In genomic region chr5:43893951-43894684, GRCh38 we compare ENCODE assay signal across 21 cellular contexts.
"Had no signal": no experiment of that assay in that cellular context is flagged by ENCODE, and none has a peak within 500 bp of the region (broad histone marks: within the 10 kb centered on the region; RNA-seq: fewer than 3 reads in every experiment).

No MANE protein-coding gene starts in this region.

- H3K27me3 ChIP-seq: MG63, SJCRH30 had no signal

- H3K4me1 ChIP-seq: SJCRH30 had no signal

- H3K9me3 ChIP-seq: MG63, SJCRH30 had no signal

- DNase-seq: Karpas-422, KG1, MG63, NCI-H1092, NCI-H1105 treated with DMSO at 0.1 percent for 48 hours, NCI-H1436, NCI-H187, NCI-H2029, NCI-H2081 treated with DMSO at 0.1 percent for 48 hours, NCI-H2171, NCI-H226, NCI-H446, NCI-H510A, NCI-H524 treated with DMSO at 0.1 percent for 48 hours, NCI-H69, NCI-H774, SHP77 treated with DMSO at 0.1 percent for 48 hours, SJCRH30 had no signal

- H3K27ac ChIP-seq: HL-60, RWPE1, SJCRH30 had no signal

- H3K4me3 ChIP-seq: MG63, SJCRH30 had no signal

- H3K36me3 ChIP-seq: MG63, SJCRH30 had no signal

- ATAC-seq: SK-N-SH treated with all-trans-retinoic acid at 6 μM for 48 hours had no signal
